In the genomic region with DNA sequence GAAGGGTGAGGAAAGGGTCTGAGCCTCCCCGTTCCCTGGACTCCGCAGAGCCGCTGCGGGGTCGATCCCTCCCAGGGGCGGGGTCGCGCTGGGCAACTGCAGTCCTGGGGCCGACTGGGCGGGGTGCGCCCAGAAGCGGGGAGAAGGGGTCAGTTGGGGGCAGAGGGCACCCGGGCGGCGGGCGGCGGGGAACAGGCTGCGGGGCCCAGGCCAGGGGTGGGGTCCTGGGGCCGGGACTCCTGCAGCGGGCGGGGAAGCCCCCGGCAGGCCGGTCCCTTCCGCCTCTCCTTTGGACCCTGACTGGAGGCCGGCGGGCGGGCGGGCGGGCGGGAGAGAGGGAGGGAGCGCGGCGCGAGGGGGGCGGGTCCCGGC, we compare ENCODE assay signal across 8 cellular contexts. TPM values are rescaled to one million over a fixed set of nuclear protein-coding genes. Genes with fewer than 3 reads are reported as not detected.
A peak's percentile ranks its signal among the peaks of the same experiment; 100 is the strongest.
DNase-seq lines count a peak whose midpoint lies in the region; ATAC-seq lines count a peak whose summit lies in the region.

No MANE protein-coding gene starts in this region.

- H3K27ac ChIP-seq in BLaER1 treated with 17β-estradiol and CSF1 and Interleukin-3, amounts not matched to agents 10 nM and 100 nM, result peak overlapping the region; percentile 98 to 100 (median 99)
- H3K27ac ChIP-seq in ectodermal cell (ENCODE audit: insufficient read depth, low read depth, low read length, poor library complexity, severe bottlenecking), result peak overlapping the region; percentile 94

- peaks cover 7% of the 10 kb centered on the region for H3K36me3 Mint-ChIP-seq in natural killer cell treated with Interleukin-12 subunit alpha and Interleukin-12 subunit beta and Interleukin-15 and Interleukin-18, amount 100 ng/mL, for 72 hours

- no peaks in the 10 kb centered on the region for H3K9me3 ChIP-seq in BLaER1 treated with 17β-estradiol and CSF1 and Interleukin-3, amounts not matched to agents 10 nM and 100 nM (replicated peaks in 1 of 11)
- H3K9me3 ChIP-seq in ectodermal cell (ENCODE audit: control insufficient read depth, low read length), result no peaks in the 10 kb centered on the region

- H3K4me2 ChIP-seq in BLaER1 treated with 17β-estradiol and CSF1 and Interleukin-3, amounts not matched to agents 10 nM and 100 nM, result peak overlapping the region in 5 of 11 experiments; percentile 29 to 92 (median 51); a peak in 5 of 22 replicates

- H3K4me3 ChIP-seq in BLaER1 treated with 17β-estradiol and CSF1 and Interleukin-3, amounts not matched to agents 10 nM and 100 nM, result peak overlapping the region; percentile 74 to 98 (median 89)
- H3K4me3 ChIP-seq in ectodermal cell (ENCODE audit: insufficient read depth, low read depth, low read length), result peak overlapping the region; percentile 88

- H3K9ac ChIP-seq in BLaER1 treated with 17β-estradiol and CSF1 and Interleukin-3, amounts not matched to agents 10 nM and 100 nM, result peak overlapping the region; percentile 98 to 100 (median 99)

- H3K4me1 Mint-ChIP-seq in natural killer cell treated with Interleukin-12 subunit alpha and Interleukin-12 subunit beta and Interleukin-15 and Interleukin-18, amount 100 ng/mL, for 72 hours (ENCODE audit: low read depth in 2 of 2), result peaks cover 23 to 31% of the 10 kb centered on the region in 2 donors

- ATAC-seq in GM21529 (IDR thresholded peaks at IDR 0.05; ENCODE audit: unreplicated experiment), result peak; percentile 29
- no peak for ATAC-seq in natural killer cell treated with Interleukin-12 subunit alpha and Interleukin-12 subunit beta and Interleukin-15 and Interleukin-18, amount 100 ng/mL, for 72 hours

- H3K27me3 Mint-ChIP-seq in natural killer cell treated with Interleukin-12 subunit alpha and Interleukin-12 subunit beta and Interleukin-15 and Interleukin-18, amount 100 ng/mL, for 72 hours, result no peaks in the 10 kb centered on the region

- no peaks in the 10 kb centered on the region for H3K27me3 ChIP-seq in BLaER1 treated with 17β-estradiol and CSF1 and Interleukin-3, amounts not matched to agents 10 nM and 100 nM
- no peaks in the 10 kb centered on the region for H3K27me3 ChIP-seq in ectodermal cell (ENCODE audit: control insufficient read depth, insufficient read depth, low read length, poor library complexity, severe bottlenecking)

- peak overlapping the region; percentile 94 to 98 for H3K27ac Mint-ChIP-seq in natural killer cell treated with Interleukin-12 subunit alpha and Interleukin-12 subunit beta and Interleukin-15 and Interleukin-18, amount 100 ng/mL, for 72 hours

- H4K20me1 ChIP-seq in BLaER1 treated with 17β-estradiol and CSF1 and Interleukin-3, amounts not matched to agents 10 nM and 100 nM, result peaks cover 43 to 47% (median 46%) of the 10 kb centered on the region in 11 experiments

- H3K36me3 ChIP-seq in BLaER1 treated with 17β-estradiol and CSF1 and Interleukin-3, amounts not matched to agents 10 nM and 100 nM, result peaks cover 21 to 52% (median 42%) of the 10 kb centered on the region in 11 experiments; a peak in 20 of 22 replicates
- H3K36me3 ChIP-seq in ectodermal cell (ENCODE audit: control insufficient read depth, insufficient read depth, low read length), result no peaks in the 10 kb centered on the region

- peak overlapping the region; percentile 98 for H3K4me3 Mint-ChIP-seq in natural killer cell treated with Interleukin-12 subunit alpha and Interleukin-12 subunit beta and Interleukin-15 and Interleukin-18, amount 100 ng/mL, for 72 hours

- DNase-seq in NCI-H1930 (lab: John Stamatoyannopoulos, UW), result peak; percentile 85
- no peak for DNase-seq in natural killer cell treated with Interleukin-12 subunit alpha and Interleukin-12 subunit beta and Interleukin-15 and Interleukin-18, amount 100 ng/mL, for 72 hours (ENCODE audit: low spot score)
- DNase-seq in DMS153 treated with DMSO at 0.1 percent for 48 hours (lab: John Stamatoyannopoulos, UW; ENCODE audit: unreplicated experiment), result no peak
- DNase-seq in stimulated activated CD4-positive, alpha-beta T cell treated with anti-CD3 and anti-CD28 coated beads, Interleukin-4, amount 100 ng/mL, for 4 hours, result no peak
- no peak for DNase-seq in COLO668 (lab: John Stamatoyannopoulos, UW; ENCODE audit: unreplicated experiment)

- peaks cover 33 to 51% (median 38%) of the 10 kb centered on the region in 10 experiments for H3K4me1 ChIP-seq in BLaER1 treated with 17β-estradiol and CSF1 and Interleukin-3, amounts not matched to agents 10 nM and 100 nM
- H3K4me1 ChIP-seq in ectodermal cell (ENCODE audit: control insufficient read depth, insufficient read depth, low read length), result peaks cover 18% of the 10 kb centered on the region

- WGBS in ectodermal cell, 2 experiments, result 0 to 1% methylated on average over 36 of the region's 36 CpGs

- H3K9me3 Mint-ChIP-seq in natural killer cell treated with Interleukin-12 subunit alpha and Interleukin-12 subunit beta and Interleukin-15 and Interleukin-18, amount 100 ng/mL, for 72 hours, result no peaks in the 10 kb centered on the region

RNA-seq across cellular contexts. Expression of a gene that starts 0.4 kb away (rescaled TPM):
- polyA plus RNA-seq in ectodermal cell (2013, experiment 1 of 4), result 62.0 TPM
- polyA plus RNA-seq in ectodermal cell (2013, experiment 2 of 4), result 65.5 TPM
- 50.3 TPM for polyA plus RNA-seq in ectodermal cell (2013, experiment 3 of 4)
- 60.0 TPM for polyA plus RNA-seq in ectodermal cell (2013, experiment 4 of 4)
- 100 to 1,000 TPM; 128 to 130 TPM for total RNA-seq in natural killer cell treated with Interleukin-12 subunit alpha and Interleukin-12 subunit beta and Interleukin-15 and Interleukin-18, amount 100 ng/mL, for 72 hours

RNA-seq across cellular contexts. Expression of a gene that starts 10.3 kb away (rescaled TPM):
- 18.9 TPM for polyA plus RNA-seq in ectodermal cell (2013, experiment 1 of 4)
- 19.1 TPM for polyA plus RNA-seq in ectodermal cell (2013, experiment 2 of 4)
- 12.1 TPM for polyA plus RNA-seq in ectodermal cell (2013, experiment 3 of 4)
- 12.2 TPM for polyA plus RNA-seq in ectodermal cell (2013, experiment 4 of 4)
- 10 to 100 TPM; 13.0 to 21.5 TPM for total RNA-seq in natural killer cell treated with Interleukin-12 subunit alpha and Interleukin-12 subunit beta and Interleukin-15 and Interleukin-18, amount 100 ng/mL, for 72 hours

RNA-seq across cellular contexts. Expression of a gene that starts 10.4 kb away (rescaled TPM):
- 97.1 TPM for polyA plus RNA-seq in ectodermal cell (2013, experiment 1 of 4)
- polyA plus RNA-seq in ectodermal cell (2013, experiment 2 of 4), result 90.2 TPM
- polyA plus RNA-seq in ectodermal cell (2013, experiment 3 of 4), result 61.9 TPM
- 70.7 TPM for polyA plus RNA-seq in ectodermal cell (2013, experiment 4 of 4)
- total RNA-seq in natural killer cell treated with Interleukin-12 subunit alpha and Interleukin-12 subunit beta and Interleukin-15 and Interleukin-18, amount 100 ng/mL, for 72 hours, result 100 to 1,000 TPM; 103 to 333 TPM

RNA-seq across cellular contexts. Expression of a gene that starts 46.6 kb away (rescaled TPM):
- polyA plus RNA-seq in ectodermal cell (2013, experiment 1 of 4), result 32.5 TPM
- 27.0 TPM for polyA plus RNA-seq in ectodermal cell (2013, experiment 2 of 4)
- polyA plus RNA-seq in ectodermal cell (2013, experiment 3 of 4), result 24.3 TPM
- polyA plus RNA-seq in ectodermal cell (2013, experiment 4 of 4), result 26.6 TPM
- 10 to 100 TPM in 1 of 2 donors, 1 to 10 TPM in 1; 5.2 to 16.8 TPM for total RNA-seq in natural killer cell treated with Interleukin-12 subunit alpha and Interleukin-12 subunit beta and Interleukin-15 and Interleukin-18, amount 100 ng/mL, for 72 hours

RNA-seq across cellular contexts. Expression of a gene that starts 56.3 kb away (rescaled TPM):
- polyA plus RNA-seq in ectodermal cell (2013, experiment 1 of 4), result 2.4 TPM
- 2.3 TPM for polyA plus RNA-seq in ectodermal cell (2013, experiment 2 of 4)
- polyA plus RNA-seq in ectodermal cell (2013, experiment 3 of 4), result 2.4 TPM
- polyA plus RNA-seq in ectodermal cell (2013, experiment 4 of 4), result 2.1 TPM
- total RNA-seq in natural killer cell treated with Interleukin-12 subunit alpha and Interleukin-12 subunit beta and Interleukin-15 and Interleukin-18, amount 100 ng/mL, for 72 hours, result 10 to 100 TPM; 10.5 to 22.6 TPM

Comparison
In these comparisons a context has a peak if more than half of its experiments do, and no peak if none do; other contexts are left out.
1. DNase-seq: peak in NCI-H1930 (2 of 2); none in natural killer cell treated with Interleukin-12 subunit alpha and Interleukin-12 subunit beta and Interleukin-15 and Interleukin-18, amount 100 ng/mL, for 72 hours (single experiment), DMS153 treated with DMSO at 0.1 percent for 48 hours (single experiment), stimulated activated CD4-positive, alpha-beta T cell treated with anti-CD3 and anti-CD28 coated beads, Interleukin-4, amount 100 ng/mL, for 4 hours (0 of 2) and COLO668 (single experiment).